1 cellular context compared by ENCODE assay signal in the genomic region with DNA sequence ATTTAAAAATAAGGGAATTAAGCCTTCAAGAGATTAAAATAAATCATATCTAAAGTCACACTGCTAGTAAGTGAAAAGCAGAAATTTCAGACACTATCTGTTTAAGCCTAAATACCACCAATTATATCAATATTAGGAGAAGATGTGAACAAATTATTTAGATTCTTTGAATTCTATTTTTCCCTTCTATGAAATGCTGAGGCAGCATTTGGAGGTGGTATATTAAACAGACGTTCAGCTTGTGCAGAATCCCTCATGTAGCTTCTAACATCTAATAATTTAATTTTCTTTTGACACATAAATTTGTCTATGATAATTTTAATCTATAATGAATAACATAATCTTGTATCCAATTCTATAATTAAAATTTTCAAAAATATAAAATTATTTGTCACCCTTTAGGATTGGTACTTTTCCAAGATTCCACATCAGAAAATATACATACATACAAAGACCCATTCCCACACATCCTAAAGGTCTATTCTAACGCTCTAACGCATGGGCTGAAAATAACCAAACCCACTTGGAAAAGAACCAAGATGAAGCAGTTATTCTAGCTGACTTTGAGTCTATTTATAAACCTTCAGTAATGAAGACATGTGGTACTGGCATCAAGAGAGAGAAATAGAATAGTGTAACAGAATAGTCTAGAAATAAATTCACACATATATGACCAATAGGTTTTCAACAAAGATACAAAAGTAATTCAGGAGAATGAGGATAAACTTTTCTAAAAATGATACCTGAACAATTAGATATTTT.
TF ChIP-seq lines count a peak whose summit lies in the region.

No MANE protein-coding gene starts in this region.

TF ChIP-seq in GM23338, 12 proteins besides CTCF, POLR2A, EP300 and RAD21 (continued from another document):
- TF ChIP-seq, protein P1, sequence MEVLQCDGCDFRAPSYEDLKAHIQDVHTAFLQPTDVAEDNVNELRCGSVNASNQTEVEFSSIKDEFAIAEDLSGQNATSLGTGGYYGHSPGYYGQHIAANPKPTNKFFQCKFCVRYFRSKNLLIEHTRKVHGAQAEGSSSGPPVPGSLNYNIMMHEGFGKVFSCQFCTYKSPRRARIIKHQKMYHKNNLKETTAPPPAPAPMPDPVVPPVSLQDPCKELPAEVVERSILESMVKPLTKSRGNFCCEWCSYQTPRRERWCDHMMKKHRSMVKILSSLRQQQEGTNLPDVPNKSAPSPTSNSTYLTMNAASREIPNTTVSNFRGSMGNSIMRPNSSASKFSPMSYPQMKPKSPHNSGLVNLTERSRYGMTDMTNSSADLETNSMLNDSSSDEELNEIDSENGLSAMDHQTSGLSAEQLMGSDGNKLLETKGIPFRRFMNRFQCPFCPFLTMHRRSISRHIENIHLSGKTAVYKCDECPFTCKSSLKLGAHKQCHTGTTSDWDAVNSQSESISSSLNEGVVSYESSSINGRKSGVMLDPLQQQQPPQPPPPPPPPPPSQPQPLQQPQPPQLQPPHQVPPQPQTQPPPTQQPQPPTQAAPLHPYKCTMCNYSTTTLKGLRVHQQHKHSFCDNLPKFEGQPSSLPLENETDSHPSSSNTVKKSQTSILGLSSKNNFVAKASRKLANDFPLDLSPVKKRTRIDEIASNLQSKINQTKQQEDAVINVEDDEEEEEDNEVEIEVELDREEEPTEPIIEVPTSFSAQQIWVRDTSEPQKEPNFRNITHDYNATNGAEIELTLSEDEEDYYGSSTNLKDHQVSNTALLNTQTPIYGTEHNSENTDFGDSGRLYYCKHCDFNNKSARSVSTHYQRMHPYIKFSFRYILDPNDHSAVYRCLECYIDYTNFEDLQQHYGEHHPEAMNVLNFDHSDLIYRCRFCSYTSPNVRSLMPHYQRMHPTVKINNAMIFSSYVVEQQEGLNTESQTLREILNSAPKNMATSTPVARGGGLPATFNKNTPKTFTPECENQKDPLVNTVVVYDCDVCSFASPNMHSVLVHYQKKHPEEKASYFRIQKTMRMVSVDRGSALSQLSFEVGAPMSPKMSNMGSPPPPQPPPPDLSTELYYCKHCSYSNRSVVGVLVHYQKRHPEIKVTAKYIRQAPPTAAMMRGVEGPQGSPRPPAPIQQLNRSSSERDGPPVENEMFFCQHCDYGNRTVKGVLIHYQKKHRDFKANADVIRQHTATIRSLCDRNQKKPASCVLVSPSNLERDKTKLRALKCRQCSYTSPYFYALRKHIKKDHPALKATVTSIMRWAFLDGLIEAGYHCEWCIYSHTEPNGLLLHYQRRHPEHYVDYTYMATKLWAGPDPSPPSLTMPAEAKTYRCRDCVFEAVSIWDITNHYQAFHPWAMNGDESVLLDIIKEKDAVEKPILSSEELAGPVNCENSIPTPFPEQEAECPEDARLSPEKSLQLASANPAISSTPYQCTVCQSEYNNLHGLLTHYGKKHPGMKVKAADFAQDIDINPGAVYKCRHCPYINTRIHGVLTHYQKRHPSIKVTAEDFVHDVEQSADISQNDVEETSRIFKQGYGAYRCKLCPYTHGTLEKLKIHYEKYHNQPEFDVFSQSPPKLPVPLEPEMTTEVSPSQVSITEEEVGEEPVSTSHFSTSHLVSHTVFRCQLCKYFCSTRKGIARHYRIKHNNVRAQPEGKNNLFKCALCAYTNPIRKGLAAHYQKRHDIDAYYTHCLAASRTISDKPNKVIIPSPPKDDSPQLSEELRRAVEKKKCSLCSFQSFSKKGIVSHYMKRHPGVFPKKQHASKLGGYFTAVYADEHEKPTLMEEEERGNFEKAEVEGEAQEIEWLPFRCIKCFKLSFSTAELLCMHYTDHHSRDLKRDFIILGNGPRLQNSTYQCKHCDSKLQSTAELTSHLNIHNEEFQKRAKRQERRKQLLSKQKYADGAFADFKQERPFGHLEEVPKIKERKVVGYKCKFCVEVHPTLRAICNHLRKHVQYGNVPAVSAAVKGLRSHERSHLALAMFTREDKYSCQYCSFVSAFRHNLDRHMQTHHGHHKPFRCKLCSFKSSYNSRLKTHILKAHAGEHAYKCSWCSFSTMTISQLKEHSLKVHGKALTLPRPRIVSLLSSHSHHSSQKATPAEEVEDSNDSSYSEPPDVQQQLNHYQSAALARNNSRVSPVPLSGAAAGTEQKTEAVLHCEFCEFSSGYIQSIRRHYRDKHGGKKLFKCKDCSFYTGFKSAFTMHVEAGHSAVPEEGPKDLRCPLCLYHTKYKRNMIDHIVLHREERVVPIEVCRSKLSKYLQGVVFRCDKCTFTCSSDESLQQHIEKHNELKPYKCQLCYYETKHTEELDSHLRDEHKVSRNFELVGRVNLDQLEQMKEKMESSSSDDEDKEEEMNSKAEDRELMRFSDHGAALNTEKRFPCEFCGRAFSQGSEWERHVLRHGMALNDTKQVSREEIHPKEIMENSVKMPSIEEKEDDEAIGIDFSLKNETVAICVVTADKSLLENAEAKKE (CRISPR knock-in tag; IDR thresholded peaks at IDR 0.05) = no peak
- TF ChIP-seq STAT1 (IDR thresholded peaks at IDR 0.05; ENCODE audit: unreplicated experiment) (no peak), ZNF331 (CRISPR knock-in tag; IDR thresholded peaks at IDR 0.05; ENCODE audit: low read depth) (no peak), CREB1 (CRISPR knock-in tag; IDR thresholded peaks at IDR 0.05; ENCODE audit: low read depth) (no peak), EZH2 (IDR thresholded peaks at IDR 0.05; ENCODE audit: low read depth, unreplicated experiment) (no peak), NANOG (IDR thresholded peaks at IDR 0.05; ENCODE audit: borderline replicate concordance) (no peak), ZNF114 (CRISPR knock-in tag; IDR thresholded peaks at IDR 0.05) (no peak), JUNB (IDR thresholded peaks at IDR 0.05; ENCODE audit: unreplicated experiment) (no peak), POLR2AphosphoS5 (IDR thresholded peaks at IDR 0.05; ENCODE audit: low read depth) (no peak)
- TF ChIP-seq, protein P2, sequence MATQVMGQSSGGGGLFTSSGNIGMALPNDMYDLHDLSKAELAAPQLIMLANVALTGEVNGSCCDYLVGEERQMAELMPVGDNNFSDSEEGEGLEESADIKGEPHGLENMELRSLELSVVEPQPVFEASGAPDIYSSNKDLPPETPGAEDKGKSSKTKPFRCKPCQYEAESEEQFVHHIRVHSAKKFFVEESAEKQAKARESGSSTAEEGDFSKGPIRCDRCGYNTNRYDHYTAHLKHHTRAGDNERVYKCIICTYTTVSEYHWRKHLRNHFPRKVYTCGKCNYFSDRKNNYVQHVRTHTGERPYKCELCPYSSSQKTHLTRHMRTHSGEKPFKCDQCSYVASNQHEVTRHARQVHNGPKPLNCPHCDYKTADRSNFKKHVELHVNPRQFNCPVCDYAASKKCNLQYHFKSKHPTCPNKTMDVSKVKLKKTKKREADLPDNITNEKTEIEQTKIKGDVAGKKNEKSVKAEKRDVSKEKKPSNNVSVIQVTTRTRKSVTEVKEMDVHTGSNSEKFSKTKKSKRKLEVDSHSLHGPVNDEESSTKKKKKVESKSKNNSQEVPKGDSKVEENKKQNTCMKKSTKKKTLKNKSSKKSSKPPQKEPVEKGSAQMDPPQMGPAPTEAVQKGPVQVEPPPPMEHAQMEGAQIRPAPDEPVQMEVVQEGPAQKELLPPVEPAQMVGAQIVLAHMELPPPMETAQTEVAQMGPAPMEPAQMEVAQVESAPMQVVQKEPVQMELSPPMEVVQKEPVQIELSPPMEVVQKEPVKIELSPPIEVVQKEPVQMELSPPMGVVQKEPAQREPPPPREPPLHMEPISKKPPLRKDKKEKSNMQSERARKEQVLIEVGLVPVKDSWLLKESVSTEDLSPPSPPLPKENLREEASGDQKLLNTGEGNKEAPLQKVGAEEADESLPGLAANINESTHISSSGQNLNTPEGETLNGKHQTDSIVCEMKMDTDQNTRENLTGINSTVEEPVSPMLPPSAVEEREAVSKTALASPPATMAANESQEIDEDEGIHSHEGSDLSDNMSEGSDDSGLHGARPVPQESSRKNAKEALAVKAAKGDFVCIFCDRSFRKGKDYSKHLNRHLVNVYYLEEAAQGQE (IDR thresholded peaks at IDR 0.05; ENCODE audit: unreplicated experiment) = no peak
- TF ChIP-seq, protein P3, sequence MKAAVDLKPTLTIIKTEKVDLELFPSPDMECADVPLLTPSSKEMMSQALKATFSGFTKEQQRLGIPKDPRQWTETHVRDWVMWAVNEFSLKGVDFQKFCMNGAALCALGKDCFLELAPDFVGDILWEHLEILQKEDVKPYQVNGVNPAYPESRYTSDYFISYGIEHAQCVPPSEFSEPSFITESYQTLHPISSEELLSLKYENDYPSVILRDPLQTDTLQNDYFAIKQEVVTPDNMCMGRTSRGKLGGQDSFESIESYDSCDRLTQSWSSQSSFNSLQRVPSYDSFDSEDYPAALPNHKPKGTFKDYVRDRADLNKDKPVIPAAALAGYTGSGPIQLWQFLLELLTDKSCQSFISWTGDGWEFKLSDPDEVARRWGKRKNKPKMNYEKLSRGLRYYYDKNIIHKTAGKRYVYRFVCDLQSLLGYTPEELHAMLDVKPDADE (IDR thresholded peaks at IDR 0.05) = no peak
